ENCODE assay signal across 25 cellular contexts in genomic region chr4:139007640-139008039, GRCh38.
"Had no signal": no experiment of that assay in that cellular context is flagged by ENCODE, and none has a peak within 500 bp of the region (broad histone marks: within the 10 kb centered on the region; RNA-seq: fewer than 3 reads in every experiment).

No MANE protein-coding gene starts in this region.

- H3K4me3 ChIP-seq: breast epithelium, colonic mucosa, dorsolateral prefrontal cortex, left lung, pancreas, skin epidermis, transverse colon, vagina had no signal

- H3K4me1 ChIP-seq: breast epithelium, colonic mucosa, pancreas, vagina had no signal

- H3K27ac ChIP-seq: breast epithelium, colonic mucosa, dorsolateral prefrontal cortex, left lung, neutrophil, pancreas, vagina had no signal

- ATAC-seq: activated CD4-positive, alpha-beta T cell treated with anti-CD3 and anti-CD28 coated beads for 36 hours; activated T-cell treated with anti-CD3 and anti-CD28 coated beads, Interleukin-2, amount 50 U/mL, for 4 hours; left lung; pancreas; right cardiac atrium; stimulated activated memory B cell treated with anti-CD40 and anti-IgM and Interleukin-4, amounts not matched to agents 10 μg/mL and 1 μg/mL and 100 μg/mL, for 72 hours had no signal

- DNase-seq: activated B cell treated with CpG ODN at 0.5 μM for 24 hours; activated CD4-positive, alpha-beta T cell treated with anti-CD3 and anti-CD28 coated beads for 36 hours; activated CD4-positive, alpha-beta T cell treated with anti-CD3 and anti-CD28 coated beads, Interleukin-2, amount 50 U/mL, for 4 hours; activated CD8-positive, alpha-beta memory T cell treated with anti-CD3 and anti-CD28 coated beads, Interleukin-2, amount 50 U/mL, for 48 hours; activated naive CD4-positive, alpha-beta T cell treated with Interleukin-2 at 50 U/mL for 16 hours; activated naive CD8-positive, alpha-beta T cell treated with anti-CD3 and anti-CD28 coated beads for 36 hours; activated T-cell treated with anti-CD3 and anti-CD28 coated beads, Interleukin-2, amount 50 U/mL, for 4 hours; amniotic stem cell; colonic mucosa; dorsolateral prefrontal cortex; foreskin fibroblast; kidney; left lung; mammary epithelial cell; midbrain; pancreas; right cardiac atrium; stimulated activated CD4-positive, alpha-beta T cell treated with anti-CD3 and anti-CD28 coated beads, Interleukin-2, amount 100 ng/mL, for 24 hours; T-helper 9 cell; transverse colon had no signal

- H3K36me3 ChIP-seq: breast epithelium, colonic mucosa, left lung, neutrophil, pancreas, transverse colon, vagina had no signal

- H3K9me3 ChIP-seq: breast epithelium, colonic mucosa, left lung, neutrophil, pancreas, vagina had no signal

- H3K27me3 ChIP-seq: breast epithelium, colonic mucosa, dorsolateral prefrontal cortex, left lung, neutrophil, pancreas, transverse colon, vagina had no signal
